8 cellular contexts compared by ENCODE assay signal in genomic region chr5:93621340-93621872, GRCh38. TPM values are rescaled to one million over a fixed set of nuclear protein-coding genes. Genes with fewer than 3 reads are reported as not detected.
DNase-seq lines count a peak whose midpoint lies in the region; ATAC-seq, FAIRE-seq and TF ChIP-seq lines count a peak whose summit lies in the region.

No MANE protein-coding gene starts in this region.

- TF ChIP-seq RAD21 in liver (IDR thresholded peaks at IDR 0.05), result no peak

- peaks cover 33% of the 10 kb centered on the region for H3K27me3 Mint-ChIP-seq in stimulated activated naive CD8-positive, alpha-beta T cell treated with anti-CD3 and anti-CD28 coated beads, Interleukin-15, Interleukin-2, amounts not matched to agents 100 ng/mL and 50 ng/mL, for 24 hours

- H3K9me3 ChIP-seq in HUES64 (ENCODE audit: insufficient read depth, low read depth, low read length) (no peaks in the 10 kb centered on the region), liver (ENCODE audit: control insufficient read depth in 4 of 4, low read length in 3 of 4) (no peaks in the 10 kb centered on the region)

- no peak overlapping the region for H3K27ac Mint-ChIP-seq in stimulated activated naive CD8-positive, alpha-beta T cell treated with anti-CD3 and anti-CD28 coated beads, Interleukin-15, Interleukin-2, amounts not matched to agents 100 ng/mL and 50 ng/mL, for 24 hours

- H3K36me3 Mint-ChIP-seq in stimulated activated naive CD8-positive, alpha-beta T cell treated with anti-CD3 and anti-CD28 coated beads, Interleukin-15, Interleukin-2, amounts not matched to agents 100 ng/mL and 50 ng/mL, for 24 hours (ENCODE audit: low read depth), result peaks cover 8% of the 10 kb centered on the region

- H3K4me1 ChIP-seq in HUES64 (ENCODE audit: insufficient read depth, low read length), result peaks cover 24% of the 10 kb centered on the region
- H3K4me1 ChIP-seq in liver (ENCODE audit: control insufficient read depth in 4 of 4, insufficient read depth in 4 of 4, low read length in 3 of 4), result peaks cover 0 to 14% (median 8%) of the 10 kb centered on the region in 4 donors

- H3K4me3 ChIP-seq in HUES64 (ENCODE audit: low read length), result peak overlapping the region; percentile 64
- H3K4me3 ChIP-seq in liver (ENCODE audit: low read depth in 1 of 3, low read length in 3 of 3), result peak overlapping the region; percentile 8 to 64 (median 61)

- FAIRE-seq in GM12892 (lab: Jason Lieb, UNC), result no peak

- 0 out of 2 replicates have a peak overlapping the region, but pooled peaks have one; percentile 40 for H3K9ac ChIP-seq in HUES64 (ENCODE audit: low read depth, low read length)
- H3K9ac ChIP-seq in liver (ENCODE audit: low read depth in 1 of 2, low read length in 2 of 2), result no peak overlapping the region

- H3K4me3 Mint-ChIP-seq in stimulated activated naive CD8-positive, alpha-beta T cell treated with anti-CD3 and anti-CD28 coated beads, Interleukin-15, Interleukin-2, amounts not matched to agents 100 ng/mL and 50 ng/mL, for 24 hours, result peak overlapping the region; percentile 56

- under 1% methylated on average over 42 of the region's 42 CpGs for WGBS in HUES64
- 11% methylated on average over 42 of the region's 42 CpGs for WGBS in liver

- H3K27ac ChIP-seq in 22Rv1 (peak overlapping the region; percentile 78), HUES64 (ENCODE audit: low read depth, low read length) (no peak overlapping the region), liver (ENCODE audit: low read depth in 1 of 2, low read length in 2 of 2) (peak overlapping the region; percentile 41 to 81)

- no peaks in the 10 kb centered on the region for H3K9me3 Mint-ChIP-seq in stimulated activated naive CD8-positive, alpha-beta T cell treated with anti-CD3 and anti-CD28 coated beads, Interleukin-15, Interleukin-2, amounts not matched to agents 100 ng/mL and 50 ng/mL, for 24 hours

- H3K4me1 Mint-ChIP-seq in stimulated activated naive CD8-positive, alpha-beta T cell treated with anti-CD3 and anti-CD28 coated beads, Interleukin-15, Interleukin-2, amounts not matched to agents 100 ng/mL and 50 ng/mL, for 24 hours (ENCODE audit: low read depth), result peaks cover 24% of the 10 kb centered on the region

- H3K36me3 ChIP-seq in HUES64 (ENCODE audit: insufficient read depth, low read length), result no peaks in the 10 kb centered on the region
- H3K36me3 ChIP-seq in liver (ENCODE audit: control insufficient read depth in 4 of 4, insufficient read depth in 3 of 4, low read depth in 1 of 4, low read length in 3 of 4), result no peaks in the 10 kb centered on the region

- ATAC-seq in GM18499 (IDR thresholded peaks at IDR 0.05; ENCODE audit: insufficient read depth, unreplicated experiment), result peak; percentile 7

- DNase-seq in SK-N-DZ (ENCODE audit: low spot score), result peak; percentile 94
- DNase-seq in dermis blood vessel endothelial cell, result peak; percentile 69
- no peak for DNase-seq in GM12892 (ENCODE audit: insufficient read length)

- TF ChIP-seq CTCF in 22Rv1 (IDR thresholded peaks at IDR 0.05) (no peak), liver (IDR thresholded peaks at IDR 0.05; ENCODE audit: low read depth, low read length, missing input control) (no peak)

- no peak for TF ChIP-seq POLR2A in GM12892 (IDR thresholded peaks at IDR 0.05; ENCODE audit: low read depth, low read length)

- H3K27me3 ChIP-seq in HUES64 (ENCODE audit: insufficient read depth, low read length), result peaks cover 90% of the 10 kb centered on the region
- no peaks in the 10 kb centered on the region for H3K27me3 ChIP-seq in liver (ENCODE audit: control insufficient read depth in 4 of 4, insufficient read depth in 4 of 4, low read length in 3 of 4)

TF ChIP-seq in liver, 16 proteins besides CTCF, POLR2A, EP300 and RAD21:
- TF ChIP-seq HNF4A (conservative IDR thresholded peaks at IDR 0.05) (no peak), FOXA2 (IDR thresholded peaks at IDR 0.05) (no peak), REST (IDR thresholded peaks at IDR 0.05) (peak; percentile 8), GABPA (IDR thresholded peaks at IDR 0.05 in 1 of 2, conservative IDR thresholded peaks at IDR 0.05 in 1 of 2) (no peak), JUND (IDR thresholded peaks at IDR 0.05) (no peak), YY1 (IDR thresholded peaks at IDR 0.05) (peak; percentile 25), TAF1 (conservative IDR thresholded peaks at IDR 0.05) (no peak), ATF3 (IDR thresholded peaks at IDR 0.05) (no peak), ZBTB33 (IDR thresholded peaks at IDR 0.05) (no peak), RXRA (IDR thresholded peaks at IDR 0.05) (no peak), NR2F2 (IDR thresholded peaks at IDR 0.05) (peak; percentile 21), EGR1 (IDR thresholded peaks at IDR 0.05; ENCODE audit: low read depth in 2 of 2) (no peak), MAX (IDR thresholded peaks at IDR 0.05) (no peak), SP1 (IDR thresholded peaks at IDR 0.05) (peak; percentile 39), FOXA1 (IDR thresholded peaks at IDR 0.05) (no peak), HNF4G (IDR thresholded peaks at IDR 0.05) (no peak)

RNA-seq across cellular contexts. Expression of gene NR2F1, which starts 38.4 kb away (rescaled TPM):
- 24.5 TPM for polyA plus RNA-seq in HUES64 (2013, experiment 1 of 2)
- polyA plus RNA-seq in HUES64 (2013, experiment 2 of 2), result 47.7 TPM
- polyA plus RNA-seq in SK-N-DZ (2014; cell fraction: cytosol; rRNA removed), result 2.9 and 6.9 TPM in 2 replicates
- 1.4 and 9.1 TPM in 2 replicates for polyA plus RNA-seq in SK-N-DZ (2014; cell fraction: nucleus; rRNA removed)
- total RNA-seq in dermis blood vessel endothelial cell, result 34.7 and 98.7 TPM in 2 replicates
- 10 to 100 TPM; 10.3 to 10.9 TPM for total RNA-seq in liver
- polyA plus RNA-seq in liver, result 10 to 100 TPM in 1 of 2 donors, 1 to 10 TPM in 1; 3.9 to 13.0 TPM
- polyA plus RNA-seq in GM12892 (2012; ENCODE audit: missing spikeins), result not detected

RNA-seq across cellular contexts. Expression of gene NR2F1-AS1, which starts 40.4 kb away (rescaled TPM):
- 3.7 TPM for polyA plus RNA-seq in HUES64 (2013, experiment 1 of 2)
- polyA plus RNA-seq in HUES64 (2013, experiment 2 of 2), result 8.7 TPM
- 0.21 and 0.24 TPM in 2 replicates for polyA plus RNA-seq in SK-N-DZ (2014; cell fraction: cytosol; rRNA removed)
- 2.0 TPM in 1 of 2 replicates, not detected in the other for polyA plus RNA-seq in SK-N-DZ (2014; cell fraction: nucleus; rRNA removed)
- total RNA-seq in dermis blood vessel endothelial cell (11.2 and 18.4 TPM in 2 replicates), liver (1 to 10 TPM; 2.3 to 4.0 TPM)
- polyA plus RNA-seq in liver, result 1 to 10 TPM; 2.0 TPM
- polyA plus RNA-seq in GM12892 (2012; ENCODE audit: missing spikeins), result 1.2 TPM
